ENCODE assay signal across 23 cellular contexts in the genomic region with DNA sequence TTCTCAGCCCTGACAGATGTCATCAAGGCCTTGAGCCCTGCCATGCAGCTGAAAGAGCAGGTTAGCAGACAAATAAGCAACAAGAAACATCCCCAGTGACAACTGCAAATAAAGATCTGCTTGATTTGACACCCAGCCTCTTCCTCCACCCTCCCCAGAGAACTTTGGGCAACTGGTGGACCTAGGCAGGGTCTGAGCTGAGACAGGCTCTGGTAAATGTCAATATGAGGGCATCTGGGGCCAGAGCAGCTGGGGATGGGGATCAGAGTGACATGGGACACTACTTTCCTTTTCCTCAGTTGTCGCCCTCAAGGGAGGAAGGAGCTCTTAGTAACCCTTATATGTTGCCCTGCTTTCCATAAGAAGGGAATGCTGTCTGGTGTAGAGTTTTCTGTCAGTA.
"Had no signal": no experiment of that assay in that cellular context is flagged by ENCODE, and none has a peak within 500 bp of the region (broad histone marks: within the 10 kb centered on the region; RNA-seq: fewer than 3 reads in every experiment).

No MANE protein-coding gene starts in this region.

- H3K9ac ChIP-seq: parathyroid adenoma had no signal

- H3K9me3 ChIP-seq: esophagus muscularis mucosa, psoas muscle, sigmoid colon, thoracic aorta had no signal

- H3K27ac Mint-ChIP-seq: activated B cell treated with CpG ODN at 0.5 μM for 24 hours; activated CD8-positive, alpha-beta T cell treated with anti-CD3 and anti-CD28 coated beads for 36 hours; activated naive CD4-positive, alpha-beta T cell treated with anti-CD3 and anti-CD28 coated beads, Interleukin-2, amount 50 U/mL, for 24 hours; activated naive CD8-positive, alpha-beta T cell treated with anti-CD3 and anti-CD28 coated beads, Interleukin-2, amount 50 U/mL, for 24 hours; activated T-helper 2 cell treated with anti-CD3 and anti-CD28 coated beads, Interferon-gamma antibody, Interleukin-2, Interleukin-4, amounts not matched to agents 10 μg/mL and 5 μg/mL and 100 μg/mL, durations not matched to agents 14 hours and 24 hours and 36 hours; nephron; stimulated activated effector memory CD8-positive, alpha-beta T cell treated with anti-CD3 and anti-CD28 coated beads, Interleukin-12 subunit alpha, Interleukin-12 subunit beta, amount 100 ng/mL, for 72 hours; stimulated activated naive CD8-positive, alpha-beta T cell treated with anti-CD3 and anti-CD28 coated beads, Interleukin-15, Interleukin-2, amounts not matched to agents 100 ng/mL and 50 ng/mL, for 24 hours had no signal

- H3K4me1 Mint-ChIP-seq: activated B cell treated with CpG ODN at 0.5 μM for 24 hours; activated naive CD4-positive, alpha-beta T cell treated with anti-CD3 and anti-CD28 coated beads, Interleukin-2, amount 50 U/mL, for 24 hours; activated naive CD8-positive, alpha-beta T cell treated with anti-CD3 and anti-CD28 coated beads, Interleukin-2, amount 50 U/mL, for 24 hours; stimulated activated effector memory CD8-positive, alpha-beta T cell treated with anti-CD3 and anti-CD28 coated beads, Interleukin-12 subunit alpha, Interleukin-12 subunit beta, amount 100 ng/mL, for 72 hours had no signal

- ATAC-seq: activated CD8-positive, alpha-beta T cell treated with anti-CD3 and anti-CD28 coated beads for 36 hours; activated naive CD8-positive, alpha-beta T cell treated with anti-CD3 and anti-CD28 coated beads, Interleukin-2, amount 50 U/mL, for 24 hours; foreskin keratinocyte; left cardiac atrium; left ventricle myocardium superior; psoas muscle; stimulated activated effector memory CD8-positive, alpha-beta T cell treated with anti-CD3 and anti-CD28 coated beads, Interleukin-12 subunit alpha, Interleukin-12 subunit beta, amount 100 ng/mL, for 72 hours had no signal

- H3K79me2 ChIP-seq: parathyroid adenoma had no signal

- H3K36me3 ChIP-seq: esophagus muscularis mucosa, sigmoid colon, thoracic aorta had no signal

- H3K27me3 Mint-ChIP-seq: activated B cell treated with CpG ODN at 0.5 μM for 24 hours; activated CD8-positive, alpha-beta T cell treated with anti-CD3 and anti-CD28 coated beads for 36 hours; activated naive CD4-positive, alpha-beta T cell treated with anti-CD3 and anti-CD28 coated beads, Interleukin-2, amount 50 U/mL, for 24 hours; activated naive CD8-positive, alpha-beta T cell treated with anti-CD3 and anti-CD28 coated beads, Interleukin-2, amount 50 U/mL, for 24 hours; stimulated activated naive CD8-positive, alpha-beta T cell treated with anti-CD3 and anti-CD28 coated beads, Interleukin-15, Interleukin-2, amounts not matched to agents 100 ng/mL and 50 ng/mL, for 24 hours had no signal

- H3K27me3 ChIP-seq: esophagus muscularis mucosa, foreskin keratinocyte, sigmoid colon had no signal

- H3K27ac ChIP-seq: esophagus muscularis mucosa, foreskin keratinocyte, parathyroid adenoma, psoas muscle, sigmoid colon, thoracic aorta had no signal

- H3K4me3 Mint-ChIP-seq: activated B cell treated with CpG ODN at 0.5 μM for 24 hours; activated CD8-positive, alpha-beta T cell treated with anti-CD3 and anti-CD28 coated beads for 36 hours; activated naive CD4-positive, alpha-beta T cell treated with anti-CD3 and anti-CD28 coated beads, Interleukin-2, amount 50 U/mL, for 24 hours; activated naive CD8-positive, alpha-beta T cell treated with anti-CD3 and anti-CD28 coated beads, Interleukin-2, amount 50 U/mL, for 24 hours; nephron; stimulated activated effector memory CD8-positive, alpha-beta T cell treated with anti-CD3 and anti-CD28 coated beads, Interleukin-12 subunit alpha, Interleukin-12 subunit beta, amount 100 ng/mL, for 72 hours; stimulated activated naive CD8-positive, alpha-beta T cell treated with anti-CD3 and anti-CD28 coated beads, Interleukin-15, Interleukin-2, amounts not matched to agents 100 ng/mL and 50 ng/mL, for 24 hours had no signal

- H3K36me3 Mint-ChIP-seq: activated naive CD4-positive, alpha-beta T cell treated with anti-CD3 and anti-CD28 coated beads, Interleukin-2, amount 50 U/mL, for 24 hours; stimulated activated effector memory CD8-positive, alpha-beta T cell treated with anti-CD3 and anti-CD28 coated beads, Interleukin-12 subunit alpha, Interleukin-12 subunit beta, amount 100 ng/mL, for 72 hours had no signal

- H2AFZ ChIP-seq: parathyroid adenoma had no signal

- H3K4me3 ChIP-seq: esophagus muscularis mucosa, psoas muscle, sigmoid colon, thoracic aorta had no signal

- DNase-seq: activated B cell treated with CpG ODN at 0.5 μM for 24 hours; activated CD4-positive, alpha-beta T cell treated with anti-CD3 and anti-CD28 coated beads, Interleukin-2, amount 50 U/mL, for 1 hour; activated CD8-positive, alpha-beta T cell treated with anti-CD3 and anti-CD28 coated beads for 36 hours; activated naive CD8-positive, alpha-beta T cell treated with anti-CD3 and anti-CD28 coated beads, Interleukin-2, amount 50 U/mL, for 24 hours; activated T-cell treated with anti-CD3 and anti-CD28 coated beads, Interleukin-2, amount 50 U/mL, for 48 hours; amygdala; foreskin keratinocyte; left cardiac atrium; left ventricle myocardium superior; nucleus accumbens; psoas muscle; sigmoid colon; small intestine; stimulated activated CD4-positive, alpha-beta T cell treated with anti-CD3 and anti-CD28 coated beads, Interleukin-4, amount 100 ng/mL, for 24 hours; trophoblast cell had no signal

- H3K9me3 Mint-ChIP-seq: activated B cell treated with CpG ODN at 0.5 μM for 24 hours; activated CD8-positive, alpha-beta T cell treated with anti-CD3 and anti-CD28 coated beads for 36 hours; activated T-helper 2 cell treated with anti-CD3 and anti-CD28 coated beads, Interferon-gamma antibody, Interleukin-2, Interleukin-4, amounts not matched to agents 10 μg/mL and 5 μg/mL and 100 μg/mL, durations not matched to agents 14 hours and 24 hours and 36 hours; stimulated activated naive CD8-positive, alpha-beta T cell treated with anti-CD3 and anti-CD28 coated beads, Interleukin-15, Interleukin-2, amounts not matched to agents 100 ng/mL and 50 ng/mL, for 24 hours had no signal

- H3K4me1 ChIP-seq: esophagus muscularis mucosa, foreskin keratinocyte, parathyroid adenoma, psoas muscle, sigmoid colon had no signal
